Comparison of ENCODE assay signal across 16 cellular contexts in the genomic region with DNA sequence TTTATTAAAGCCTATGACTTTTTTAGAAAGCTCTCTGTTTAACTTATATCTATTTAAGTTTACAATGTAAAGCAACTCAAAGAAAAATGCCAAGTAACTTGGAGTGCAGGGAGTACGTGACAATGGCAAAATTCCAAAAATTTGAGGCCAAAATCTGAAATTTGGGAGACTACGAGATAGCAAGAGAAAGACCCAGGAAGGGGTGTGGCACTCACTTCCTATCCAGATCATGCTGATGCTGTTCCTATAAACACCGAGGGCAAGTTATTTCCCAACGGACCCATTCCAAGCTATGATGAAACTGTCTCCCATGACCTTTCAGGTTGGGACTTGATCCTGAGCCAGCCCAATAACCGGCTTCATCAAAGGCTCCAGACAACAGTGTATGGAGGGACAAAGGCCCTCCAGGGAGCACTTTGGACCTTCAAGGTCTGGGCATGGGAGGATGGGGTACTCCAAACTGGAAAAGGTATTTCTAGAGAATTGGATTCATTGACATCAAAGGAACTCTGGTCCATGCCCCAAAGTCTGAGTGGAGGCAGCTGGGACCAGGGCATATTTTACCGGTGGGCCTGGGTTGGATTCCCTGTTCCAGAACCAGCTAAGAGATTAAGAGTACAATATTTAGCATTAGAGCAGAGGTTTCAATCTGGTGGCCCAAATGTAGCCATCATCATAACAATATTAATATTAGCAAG. TPM values are rescaled to one million over a fixed set of nuclear protein-coding genes. Genes with fewer than 3 reads are reported as not detected.
DNase-seq lines count a peak whose midpoint lies in the region; ATAC-seq, FAIRE-seq and TF ChIP-seq lines count a peak whose summit lies in the region.
"Had no signal": no experiment of that assay in that cellular context is flagged by ENCODE, and none has a peak within 500 bp of the region (broad histone marks: within the 10 kb centered on the region; RNA-seq: fewer than 3 reads in every experiment).

No MANE protein-coding gene starts in this region.

- DNase-seq in HTR-8/SVneo (ENCODE audit: insufficient read length, low spot score) (no peak), RWPE2 (ENCODE audit: low spot score) (no peak), left lobe of liver (ENCODE audit: low spot score) (peak; percentile 83), RCC 7860 (ENCODE audit: low spot score) (no peak)
- no peak for DNase-seq in activated CD4-positive, alpha-beta T cell treated with anti-CD3 and anti-CD28 coated beads for 48 hours
- DNase-seq: Calu3; CD8-positive, alpha-beta T cell; DMS79 treated with DMSO at 0.1 percent for 48 hours; GF-D8; GOT3; H7; IMR-90 had no signal

- no peak overlapping the region for H3K27ac ChIP-seq in RWPE2 (ENCODE audit: poor library complexity, severe bottlenecking)
- H3K27ac ChIP-seq: BLaER1 treated with 17β-estradiol and CSF1 and Interleukin-3, amounts not matched to agents 10 nM and 100 nM had no signal

- H3K36me3 ChIP-seq in RWPE2 (ENCODE audit: low read depth) = no peaks in the 10 kb centered on the region

- no peaks in the 10 kb centered on the region for H3K27me3 ChIP-seq in RWPE2 (ENCODE audit: insufficient read depth, poor library complexity, severe bottlenecking)
- H3K27me3 ChIP-seq: BLaER1 treated with 17β-estradiol and CSF1 and Interleukin-3, amounts not matched to agents 10 nM and 100 nM had no signal

- TF ChIP-seq CTCF in RWPE2 (IDR thresholded peaks at IDR 0.05; ENCODE audit: poor library complexity, severe bottlenecking) = no peak

- peaks cover 5% of the 10 kb centered on the region for H3K4me1 ChIP-seq in RWPE2 (ENCODE audit: insufficient read depth, poor library complexity, severe bottlenecking)

- no peak overlapping the region for H3K4me3 ChIP-seq in RWPE2 (ENCODE audit: severe bottlenecking)
- H3K4me3 ChIP-seq: BLaER1 treated with 17β-estradiol and CSF1 and Interleukin-3, amounts not matched to agents 10 nM and 100 nM had no signal

- ATAC-seq in RWPE2 (ENCODE audit: low read depth) = peak; percentile 87
- ATAC-seq in left lobe of liver = peak; percentile 79
- no peak for ATAC-seq in GM18517 (IDR thresholded peaks at IDR 0.05; ENCODE audit: unreplicated experiment)
- ATAC-seq: CD8-positive, alpha-beta T cell had no signal

- H3K9me3 ChIP-seq in RWPE2 (ENCODE audit: severe bottlenecking) = no peaks in the 10 kb centered on the region

- peak; percentile 64 for FAIRE-seq in HTR-8/SVneo (lab: Jason Lieb, UNC)
- no peak for FAIRE-seq in RCC 7860 (lab: Jason Lieb, UNC)

RNA-seq across cellular contexts. Expression of gene SLC13A3, which starts 15.7 kb away (rescaled TPM):
- 7.1 TPM for total RNA-seq in left lobe of liver
- total RNA-seq: A172, Calu3 had no signal

RNA-seq across cellular contexts. Expression of gene TP53RK, which starts 22.3 kb away (rescaled TPM):
- total RNA-seq in left lobe of liver = 3.2 TPM

RNA-seq across cellular contexts. Expression of gene SLC2A10, which starts 42.5 kb away (rescaled TPM):
- total RNA-seq in left lobe of liver = 44.8 TPM
- total RNA-seq: B cell; CD8-positive, alpha-beta T cell had no signal
